ENCODE assay signal across 10 cellular contexts in genomic region chr5:171647043-171647899, GRCh38.
DNase-seq lines count a peak whose midpoint lies in the region; ATAC-seq and TF ChIP-seq lines count a peak whose summit lies in the region.
"Had no signal": no experiment of that assay in that cellular context is flagged by ENCODE, and none has a peak within 500 bp of the region (broad histone marks: within the 10 kb centered on the region; RNA-seq: fewer than 3 reads in every experiment).

No MANE protein-coding gene starts in this region.

- no peak for TF ChIP-seq CTCF in Panc1 (IDR thresholded peaks at IDR 0.05)
- TF ChIP-seq CTCF in prostate gland (IDR thresholded peaks at IDR 0.05), result no peak

- WGBS in prostate gland, result 78% methylated on average over 15 of the region's 15 CpGs

- intact Hi-C loops in Panc1 (cut with micrococcal nuclease; ENCODE audit: unreplicated experiment), result no loop called here
- intact Hi-C loops in prostate gland (cut with DNase I), result no loop called here

- BruUV-seq in Panc1 (replicated peaks; lab: Mats Ljungman, UMichigan), result no TSS peak

- POLR2A ChIA-PET in Panc1 (lab: Charles Lee), result interaction anchor here (0.5 kb wide), 1 partner anchor 23 kb away, joined by 3 read pairs; no protein-coding TSS in a partner anchor

- TF ChIP-seq POLR2A in prostate gland (IDR thresholded peaks at IDR 0.05), result no peak

- H3K36me3 ChIP-seq in Panc1 (ENCODE audit: control insufficient read depth, insufficient read depth, low read length) (no peaks in the 10 kb centered on the region), prostate gland (no peaks in the 10 kb centered on the region)

- H3K27ac ChIP-seq in Panc1 (ENCODE audit: low read length), result no peak overlapping the region
- no peak overlapping the region for H3K27ac ChIP-seq in prostate gland

- H3K27me3 ChIP-seq in Panc1 (ENCODE audit: control insufficient read depth, insufficient read depth, low read length), result no peaks in the 10 kb centered on the region
- H3K27me3 ChIP-seq in prostate gland (replicated peaks; ENCODE audit: insufficient read depth), result peaks cover 2% of the 10 kb centered on the region

- in situ Hi-C loops in Panc1 (cut with HindIII; ENCODE audit: low pct_unique_long_range_greater_than_20kb, low sequenced_read_pairs), result no loop called here

- H3K9me3 ChIP-seq in Panc1 (ENCODE audit: control insufficient read depth, insufficient read depth, low read depth, low read length) (no peaks in the 10 kb centered on the region), prostate gland (no peaks in the 10 kb centered on the region)

- no peaks in the 10 kb centered on the region for H3K4me1 ChIP-seq in Panc1 (ENCODE audit: control insufficient read depth, insufficient read depth, low read length)
- H3K4me1 ChIP-seq in prostate gland (replicated peaks), result no peaks in the 10 kb centered on the region

- CTCF ChIA-PET in Panc1 (lab: Charles Lee), result no interaction called here

- ATAC-seq in Panc1, result peak; percentile 88
- no peak for ATAC-seq in GM21447 (IDR thresholded peaks at IDR 0.05; ENCODE audit: unreplicated experiment)
- no peak for ATAC-seq in GM21619 (IDR thresholded peaks at IDR 0.05; ENCODE audit: unreplicated experiment)

- DNase-seq in HCEC 1CT, result peak; percentile 47
- DNase-seq in Panc1 (ENCODE audit: low read depth, low spot score), result no peak
- DNase-seq in fibroblast of gingiva (ENCODE audit: low read depth), result peak; percentile 28
- peak; percentile 61 for DNase-seq in pulmonary artery endothelial cell (ENCODE audit: low read depth, low spot score)
- no peak for DNase-seq in amygdala (lab: John Stamatoyannopoulos, UW)
- no peak for DNase-seq in prostate gland (ENCODE audit: low spot score)
- DNase-seq: activated naive CD4-positive, alpha-beta T cell treated with anti-CD3 and anti-CD28 coated beads, Interleukin-2, amount 50 U/mL, for 16 hours had no signal

- H3K4me3 ChIP-seq in Panc1 (ENCODE audit: low read depth in 2 of 2, low read length in 2 of 2) (0 out of 4 replicates have a peak overlapping the region, but pooled peaks of 1 of the 2 experiments have one; percentile 11), prostate gland (no peak overlapping the region)
- H3K4me3 ChIP-seq: SK-N-MC had no signal

Comparison
In these comparisons a context has a peak if more than half of its experiments do, and no peak if none do; other contexts are left out.
1. DNase-seq: peak in HCEC 1CT (single experiment), fibroblast of gingiva (single experiment) and pulmonary artery endothelial cell (single experiment); none in Panc1 (single experiment), amygdala (0 of 56) and prostate gland (single experiment).